In the genomic region with DNA sequence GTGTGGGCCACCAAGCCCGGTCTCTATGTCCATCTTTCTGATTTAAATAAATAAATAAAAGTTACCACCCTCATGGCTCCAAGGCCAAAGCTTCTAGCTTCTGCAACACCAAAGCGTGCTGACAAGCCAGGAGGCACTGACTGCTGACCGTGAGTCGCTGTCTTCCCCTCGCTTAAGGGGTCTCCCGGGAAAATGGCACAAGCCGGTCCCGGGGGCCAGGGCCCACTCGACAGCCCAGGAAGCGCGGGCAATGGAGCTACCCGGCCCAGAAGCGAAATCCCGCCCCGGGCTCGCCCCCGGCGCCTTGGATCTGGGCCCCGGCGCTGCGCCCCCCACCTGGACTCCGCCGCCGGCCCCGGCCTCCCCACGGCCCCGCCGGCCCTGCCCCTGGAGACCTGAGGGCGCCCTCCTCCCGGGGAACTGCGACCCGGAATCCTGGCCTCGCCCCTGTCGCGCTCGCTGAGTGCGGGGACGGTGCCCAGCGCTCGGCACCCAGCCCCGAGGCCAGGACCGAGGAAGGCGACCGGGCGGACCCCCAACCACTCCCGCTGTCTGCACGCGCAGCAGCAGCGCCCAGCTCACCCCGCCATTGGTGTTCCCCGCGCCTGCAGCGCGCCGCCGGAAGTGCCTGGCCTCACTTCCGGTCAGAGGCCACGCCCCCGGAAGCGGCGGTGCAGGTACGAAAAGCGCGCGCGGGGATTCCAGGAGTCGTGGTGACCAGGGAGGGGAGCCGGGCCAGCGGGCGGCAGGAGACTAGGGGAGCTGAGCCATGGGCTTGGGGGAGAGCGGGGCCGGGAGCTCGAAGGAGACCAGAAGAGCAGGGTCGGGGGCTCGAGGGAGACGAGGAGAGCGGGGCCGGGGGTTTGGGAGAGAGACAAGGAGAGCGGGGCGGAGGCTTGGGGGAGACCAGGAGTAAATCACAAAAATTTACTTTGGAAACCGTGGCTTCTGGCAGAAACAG, we compare ENCODE assay signal across 8 cellular contexts. TPM values are rescaled to one million over a fixed set of nuclear protein-coding genes. Genes with fewer than 3 reads are reported as not detected.
DNase-seq lines count a peak whose midpoint lies in the region; ATAC-seq, FAIRE-seq and TF ChIP-seq lines count a peak whose summit lies in the region.

A gene (minus strand): TSS at position 626 of the 961 bp plus-strand sequence. CDS start 36 bp downstream, at position 590.
A gene (plus strand): TSS at position 647 of the 961 bp plus-strand sequence. CDS start 2,349 bp downstream, outside the sequence.

- H2BK15ac ChIP-seq in IMR-90 (ENCODE audit: low read depth, low read length) = no peak within 1 kb of the TSS

- peak within 1 kb of the TSS; percentile 95 for H2AFZ ChIP-seq in IMR-90 (replicated peaks; ENCODE audit: low read length, poor library complexity)

- H3K9me3 Mint-ChIP-seq in nephron = no peaks in the 10 kb centered on the region

- H3K27ac ChIP-seq in IMR-90 (ENCODE audit: insufficient read depth, low read length) = peak within 1 kb of the TSS; percentile 91
- peak within 1 kb of the TSS; percentile 79 for H3K27ac ChIP-seq in RWPE1

- peaks cover 15% of the 10 kb centered on the region for H3K9me1 ChIP-seq in IMR-90 (ENCODE audit: insufficient read depth, low read length)

- no TSS peak for BruUV-seq in IMR-90 (replicated peaks; lab: Mats Ljungman, UMichigan)

- peak within 1 kb of the TSS; percentile 96 for H3K9ac ChIP-seq in IMR-90 (ENCODE audit: low read depth, low read length)

- H3K4me2 ChIP-seq in IMR-90 (ENCODE audit: low read depth, low read length) = peak within 1 kb of the TSS; percentile 99

- H3K27ac Mint-ChIP-seq in nephron = peak within 1 kb of the TSS in 2 of 3 experiments; percentile 77 to 81

- DNase-seq in D721Med (ENCODE audit: insufficient read length, low spot score) (peak; percentile 90), IMR-90 (peak; percentile 62), RWPE1 (ENCODE audit: low spot score) (peak; percentile 83), fibroblast of the aortic adventitia (ENCODE audit: low read depth) (peak; percentile 52)
- peak; percentile 65 for DNase-seq in activated T-helper 9 cell treated with anti-CD3 and anti-CD28 coated beads, Interleukin-2, amount 50 U/mL, for 16 hours (ENCODE audit: low read depth)
- DNase-seq in stimulated activated naive CD4-positive, alpha-beta T cell treated with Interleukin-2 at 50 U/mL for 16 hours (lab: John Stamatoyannopoulos, UW) = peak; percentile 60

- H3K4me1 ChIP-seq in IMR-90 (ENCODE audit: control insufficient read depth, insufficient read depth, low read length) = peaks cover 3% of the 10 kb centered on the region

- POLR2A ChIA-PET in IMR-90 (lab: Charles Lee; ENCODE audit: unreplicated experiment) (interaction anchor here (0.6 kb wide), 1 partner anchor 96 kb away, joined by 4 read pairs; no protein-coding TSS in a partner anchor), RWPE1 (lab: Yijun Ruan, JAX; ENCODE audit: low non-redundant PET) (interaction anchor here (0.7 kb wide), 1 partner anchor 79 kb away, joined by 5 read pairs; no protein-coding TSS in a partner anchor)

- no peaks in the 10 kb centered on the region for H3K9me3 ChIP-seq in IMR-90 (ENCODE audit: control insufficient read depth, insufficient read depth, low read length)

- H3K4me3 Mint-ChIP-seq in nephron = peak within 1 kb of the TSS; percentile 91 to 96 (median 94)

- H4K5ac ChIP-seq in IMR-90 (ENCODE audit: low read depth, low read length) = peak within 1 kb of the TSS; percentile 46

- no peak within 1 kb of the TSS for H2BK20ac ChIP-seq in IMR-90 (ENCODE audit: low read depth, low read length)

- peak within 1 kb of the TSS; percentile 82 to 89 for H4K8ac ChIP-seq in IMR-90 (ENCODE audit: low read depth in 2 of 2, low read length in 2 of 2)

- peaks cover 18% of the 10 kb centered on the region for H3K36me3 ChIP-seq in IMR-90 (ENCODE audit: control insufficient read depth, insufficient read depth, low read length)

- peak within 1 kb of the TSS; percentile 89 for H3K4ac ChIP-seq in IMR-90 (ENCODE audit: low read depth, low read length)

- peak within 1 kb of the TSS; percentile 63 for H4K91ac ChIP-seq in IMR-90 (ENCODE audit: insufficient read depth, low read depth, low read length)

- TF ChIP-seq RAD21 in IMR-90 (IDR thresholded peaks at IDR 0.05; ENCODE audit: low read length) = no peak

- TF ChIP-seq CTCF in D721Med (IDR thresholded peaks at IDR 0.05; ENCODE audit: insufficient read depth, missing control alignments) (no peak), IMR-90 (conservative IDR thresholded peaks at IDR 0.05; ENCODE audit: low read depth, low read length) (no peak), RWPE1 (conservative IDR thresholded peaks at IDR 0.05; ENCODE audit: low read depth) (no peak), fibroblast of the aortic adventitia (IDR thresholded peaks at IDR 0.05; ENCODE audit: insufficient read depth, low read length) (no peak), nephron (IDR thresholded peaks at IDR 0.05; ENCODE audit: unreplicated experiment in 3 of 3) (no peak)

- peaks cover 7% of the 10 kb centered on the region; the same call in 1 of the 2 replicates for H4K20me1 ChIP-seq in IMR-90 (ENCODE audit: insufficient read depth, low read length)

- TF ChIP-seq POLR2A in IMR-90 (IDR thresholded peaks at IDR 0.05; ENCODE audit: low read depth, low read length) = peak; percentile 36; the same call in 1 of the 2 replicates

- H3K23ac ChIP-seq in IMR-90 (ENCODE audit: low read depth, low read length) = peak within 1 kb of the TSS; percentile 95

- peak within 1 kb of the TSS; percentile 78 for H3K56ac ChIP-seq in IMR-90 (ENCODE audit: extremely low read depth, insufficient read depth, low read length)

- in situ Hi-C loops in IMR-90 (cut with MboI; ENCODE audit: low sequenced_read_pairs) = no loop called here

- H2BK5ac ChIP-seq in IMR-90 (ENCODE audit: low read depth, low read length, poor library complexity, severe bottlenecking) = peak within 1 kb of the TSS; percentile 70

- FAIRE-seq in D721Med (lab: Jason Lieb, UNC) = no peak

- peaks cover 12% of the 10 kb centered on the region for H3K4me1 Mint-ChIP-seq in nephron

- no peak within 1 kb of the TSS for H2BK120ac ChIP-seq in IMR-90 (ENCODE audit: low read depth, low read length)

- peaks cover 30 to 52% of the 10 kb centered on the region in 2 experiments for H3K79me1 ChIP-seq in IMR-90 (ENCODE audit: low read depth in 1 of 2, low read length in 2 of 2)

- ATAC-seq in GM21390 (IDR thresholded peaks at IDR 0.05; ENCODE audit: unreplicated experiment) (peak; percentile 79), IMR-90 (ENCODE audit: low read depth) (peak; percentile 89)

- intact Hi-C loops in IMR-90 (cut with micrococcal nuclease) = loop anchor here (1.0 kb wide), 1 partner anchor 106 kb away; no protein-coding TSS in a partner anchor

- no peaks in the 10 kb centered on the region for H3K27me3 ChIP-seq in IMR-90 (ENCODE audit: control insufficient read depth, insufficient read depth, low read length)

- dilution Hi-C loops in IMR-90 (cut with HindIII; ENCODE audit: low sequenced_read_pairs, unreplicated experiment) = no loop called here

- WGBS in IMR-90 (ENCODE audit: extremely low coverage in 2 of 2, insufficient read length in 1 of 2), 2 experiments = 0% methylated on average over 41 of the region's 81 CpGs; no CpG with 5 or more reads in 1 of the 2 experiments

- H2AK9ac ChIP-seq in IMR-90 (replicated peaks; ENCODE audit: low read depth, low read length, poor library complexity) = peak within 1 kb of the TSS; percentile 89

- peaks cover 20% of the 10 kb centered on the region for H3K36me3 Mint-ChIP-seq in nephron (ENCODE audit: low read depth)

- peak within 1 kb of the TSS; percentile 98 for H3K14ac ChIP-seq in IMR-90 (replicated peaks; ENCODE audit: low read depth, low read length)

- H3K4me3 ChIP-seq in IMR-90 (ENCODE audit: insufficient read depth, low read depth, low read length) = peak within 1 kb of the TSS; percentile 98
- H3K4me3 ChIP-seq in fibroblast of the aortic adventitia (ENCODE audit: low read depth, low read length) = peak within 1 kb of the TSS; percentile 93

- H3K18ac ChIP-seq in IMR-90 (ENCODE audit: low read depth, low read length) = no peak within 1 kb of the TSS

- no peaks in the 10 kb centered on the region for H3K27me3 Mint-ChIP-seq in nephron (ENCODE audit: low read depth)

- H2AK5ac ChIP-seq in IMR-90 (ENCODE audit: low read depth, low read length) = peak within 1 kb of the TSS; percentile 98

- CTCF ChIA-PET in IMR-90 (lab: Yijun Ruan, JAX) (interaction anchor here (2.4 kb wide), 1 partner anchor 106 kb away, joined by 7 read pairs; no protein-coding TSS in a partner anchor), RWPE1 (lab: Yijun Ruan, JAX) (no interaction called here)

TF ChIP-seq in IMR-90, 13 proteins besides CTCF, POLR2A, EP300 and RAD21:
- no peak for TF ChIP-seq BHLHE40 (IDR thresholded peaks at IDR 0.05; ENCODE audit: low read depth, low read length)
- peak; percentile 37; the same call in 1 of the 2 replicates for TF ChIP-seq MAZ (IDR thresholded peaks at IDR 0.05; ENCODE audit: borderline replicate concordance, low read depth, low read length)
- TF ChIP-seq MAFK (IDR thresholded peaks at IDR 0.05; ENCODE audit: low read depth, low read length) = no peak
- TF ChIP-seq MXI1 (IDR thresholded peaks at IDR 0.05; ENCODE audit: borderline replicate concordance, low read depth, low read length) = peak; percentile 94

RNA-seq across cellular contexts. Expression of the first gene that starts in this region (rescaled TPM):
- total RNA-seq in IMR-90 (2012; rRNA removed) = 23.1 and 23.8 TPM in 2 replicates
- polyA plus RNA-seq in IMR-90 (2012; rRNA removed) = 16.9 and 19.1 TPM in 2 replicates
- 11.2 and 11.8 TPM in 2 replicates for polyA plus RNA-seq in IMR-90 (2012; cell fraction: cytosol; rRNA removed)
- polyA plus RNA-seq in IMR-90 (2012; cell fraction: nucleus; rRNA removed; ENCODE audit: low replicate concordance) = 6.1 and 6.2 TPM in 2 replicates
- total RNA-seq in fibroblast of the aortic adventitia (ENCODE audit: low replicate concordance) = 17.7 and 20.7 TPM in 2 replicates

RNA-seq across cellular contexts. Expression of the second gene that starts in this region (rescaled TPM):
- total RNA-seq in IMR-90 (2012; rRNA removed) (36.1 and 49.1 TPM in 2 replicates), fibroblast of the aortic adventitia (ENCODE audit: low replicate concordance) (8.3 and 16.3 TPM in 2 replicates)
- polyA plus RNA-seq in IMR-90 (2012; rRNA removed) = 33.4 and 37.2 TPM in 2 replicates
- polyA plus RNA-seq in IMR-90 (2012; cell fraction: cytosol; rRNA removed) = 52.3 and 59.0 TPM in 2 replicates
- polyA plus RNA-seq in IMR-90 (2012; cell fraction: nucleus; rRNA removed; ENCODE audit: low replicate concordance) = 19.0 and 25.0 TPM in 2 replicates

Comparison
In these comparisons a context has a peak if more than half of its experiments do, and no peak if none do; other contexts are left out.
1. Peak in every context shown above with its lines: DNase-seq, ATAC-seq, H3K4me3 ChIP-seq and H3K27ac ChIP-seq.